ENCODE assay signal across 17 cellular contexts in genomic region chr3:108159128-108159527, GRCh38.
"Had no signal": no experiment of that assay in that cellular context is flagged by ENCODE, and none has a peak within 500 bp of the region (broad histone marks: within the 10 kb centered on the region; RNA-seq: fewer than 3 reads in every experiment).

No MANE protein-coding gene starts in this region.

- DNase-seq: activated CD4-positive, CD25-positive, alpha-beta regulatory T cell treated with anti-CD3 and anti-CD28 coated beads, Interleukin-2, amount 50 U/mL, for 72 hours; activated naive CD4-positive, alpha-beta T cell; activated T-cell treated with anti-CD3 and anti-CD28 coated beads for 4 hours; aorta; dorsolateral prefrontal cortex; endodermal cell; stimulated activated CD4-positive, alpha-beta T cell treated with anti-CD3 and anti-CD28 coated beads, Interleukin-15, amount 100 ng/mL, for 24 hours; stimulated activated CD4-positive, alpha-beta T cell treated with anti-CD3 and anti-CD28 coated beads, Interleukin-4, amount 100 ng/mL, for 1 hour; stimulated activated naive CD4-positive, alpha-beta T cell treated with Interleukin-2 at 50 U/mL for 16 hours; substantia nigra had no signal

- H3K36me3 Mint-ChIP-seq: natural killer cell treated with Interleukin-12 subunit alpha and Interleukin-12 subunit beta and Interleukin-15 and Interleukin-18, amount 100 ng/mL, for 72 hours had no signal

- H3K27me3 ChIP-seq: dorsolateral prefrontal cortex, foreskin keratinocyte, right atrium auricular region, tibial nerve, vagina had no signal

- H3K27ac ChIP-seq: dorsolateral prefrontal cortex, foreskin keratinocyte, right atrium auricular region, skin epidermis, tibial nerve, vagina had no signal

- ATAC-seq: natural killer cell treated with Interleukin-12 subunit alpha and Interleukin-12 subunit beta and Interleukin-15 and Interleukin-18, amount 100 ng/mL, for 72 hours had no signal

- H3K4me3 Mint-ChIP-seq: endodermal cell; natural killer cell treated with Interleukin-12 subunit alpha and Interleukin-12 subunit beta and Interleukin-15 and Interleukin-18, amount 100 ng/mL, for 72 hours had no signal

- H3K36me3 ChIP-seq: right atrium auricular region, vagina had no signal

- H3K4me1 ChIP-seq: right atrium auricular region, tibial nerve, vagina had no signal

- H3K4me3 ChIP-seq: dorsolateral prefrontal cortex, right atrium auricular region, skin epidermis, tibial nerve, vagina had no signal

- H3K27ac Mint-ChIP-seq: endodermal cell had no signal

- H3K27me3 Mint-ChIP-seq: natural killer cell treated with Interleukin-12 subunit alpha and Interleukin-12 subunit beta and Interleukin-15 and Interleukin-18, amount 100 ng/mL, for 72 hours had no signal

- H3K9me3 ChIP-seq: right atrium auricular region, tibial nerve, vagina had no signal

- H3K9me3 Mint-ChIP-seq: endodermal cell; natural killer cell treated with Interleukin-12 subunit alpha and Interleukin-12 subunit beta and Interleukin-15 and Interleukin-18, amount 100 ng/mL, for 72 hours had no signal

- FAIRE-seq: bronchial epithelial cell had no signal
